In genomic region chr15:66655511-66655910, GRCh38 we compare ENCODE assay signal across 15 cellular contexts. TPM values are rescaled to one million over a fixed set of nuclear protein-coding genes. Genes with fewer than 3 reads are reported as not detected.
A peak's percentile ranks its signal among the peaks of the same experiment; 100 is the strongest.
DNase-seq lines count a peak whose midpoint lies in the region; ATAC-seq, FAIRE-seq and TF ChIP-seq lines count a peak whose summit lies in the region.
"Had no signal": no experiment of that assay in that cellular context is flagged by ENCODE, and none has a peak within 500 bp of the region (broad histone marks: within the 10 kb centered on the region; RNA-seq: fewer than 3 reads in every experiment).

No MANE protein-coding gene starts in this region.

- H3K27ac ChIP-seq in CD4-positive, alpha-beta T cell (ENCODE audit: low read depth, low read length), result no peak overlapping the region
- H3K27ac ChIP-seq in IMR-90 (ENCODE audit: insufficient read depth, low read length), result no peak overlapping the region
- no peak overlapping the region for H3K27ac ChIP-seq in H1 (ENCODE audit: low read depth, low read length)
- H3K27ac ChIP-seq in neural progenitor cell, result no peak overlapping the region
- H3K27ac ChIP-seq: epithelial cell of prostate, Peyer's patch had no signal

- H3K9me3 ChIP-seq in CD4-positive, alpha-beta T cell (ENCODE audit: control insufficient read depth, low read length), result no peaks in the 10 kb centered on the region
- H3K9me3 ChIP-seq in IMR-90 (ENCODE audit: control insufficient read depth, insufficient read depth, low read length), result no peaks in the 10 kb centered on the region
- H3K9me3 ChIP-seq in H1 (ENCODE audit: insufficient read depth in 2 of 2, low read depth in 1 of 2, low read length in 1 of 2), result no peaks in the 10 kb centered on the region
- H3K9me3 ChIP-seq in neural progenitor cell (ENCODE audit: low read depth), result no peaks in the 10 kb centered on the region
- H3K9me3 ChIP-seq: Peyer's patch had no signal

- H2BK15ac ChIP-seq in IMR-90 (ENCODE audit: low read depth, low read length) (no peak overlapping the region), H1 (ENCODE audit: low read length) (peak overlapping the region; percentile 75; the same call in 1 of the 2 replicates)

- H3K79me1 ChIP-seq in IMR-90 (ENCODE audit: low read depth in 1 of 2, low read length in 2 of 2) (no peaks in the 10 kb centered on the region), H1 (ENCODE audit: low read depth, low read length) (no peaks in the 10 kb centered on the region)

- peak overlapping the region; percentile 93; the same call in 1 of the 2 replicates for H2BK12ac ChIP-seq in H1 (ENCODE audit: low read depth, low read length)

- no peak overlapping the region for H2BK5ac ChIP-seq in IMR-90 (ENCODE audit: low read depth, low read length, poor library complexity, severe bottlenecking)
- no peak overlapping the region for H2BK5ac ChIP-seq in H1 (ENCODE audit: low read depth, low read length)

- H2BK20ac ChIP-seq in IMR-90 (ENCODE audit: low read depth, low read length) (no peak overlapping the region), H1 (ENCODE audit: low read length) (0 out of 2 replicates have a peak overlapping the region, but pooled peaks have one; percentile 48)

- POLR2A ChIA-PET in CD4-positive, alpha-beta T cell (lab: Charles Lee), result no interaction called here
- POLR2A ChIA-PET in IMR-90 (lab: Charles Lee; ENCODE audit: unreplicated experiment), result no interaction called here
- POLR2A ChIA-PET in H1 (lab: Charles Lee; ENCODE audit: partially characterized antibody), result interaction anchor here (2.4 kb wide), 1 partner anchor 11 kb away, joined by 8 read pairs; no protein-coding TSS in a partner anchor

- dilution Hi-C loops in IMR-90 (cut with HindIII; ENCODE audit: low sequenced_read_pairs, unreplicated experiment), result no loop called here

- H4K5ac ChIP-seq in IMR-90 (ENCODE audit: low read depth, low read length) (no peak overlapping the region), H1 (ENCODE audit: insufficient read length, low read depth, low read length) (no peak overlapping the region)

- in situ Hi-C loops in IMR-90 (cut with MboI; ENCODE audit: low sequenced_read_pairs), result no loop called here

- no peak overlapping the region for H2AK5ac ChIP-seq in IMR-90 (ENCODE audit: low read depth, low read length)
- H2AK5ac ChIP-seq in H1 (ENCODE audit: low read depth, low read length), result no peak overlapping the region

- H3K4me1 ChIP-seq in IMR-90 (ENCODE audit: control insufficient read depth, insufficient read depth, low read length) (no peaks in the 10 kb centered on the region; the same call in 1 of the 2 replicates), H1 (replicated peaks in 1 of 4; ENCODE audit: control insufficient read depth in 3 of 4, insufficient read depth in 4 of 4, low read length in 3 of 4) (peaks cover 12 to 38% (median 24%) of the 10 kb centered on the region in 4 experiments), neural progenitor cell (peaks cover 40% of the 10 kb centered on the region)

- H3K9ac ChIP-seq in IMR-90 (ENCODE audit: low read depth, low read length) (no peak overlapping the region), H1 (replicated peaks in 1 of 4; ENCODE audit: extremely low read depth in 1 of 4, low read depth in 3 of 4, low read length in 3 of 4) (no peak overlapping the region), neural progenitor cell (no peak overlapping the region)

- H3K27me3 Mint-ChIP-seq in CD4-positive, alpha-beta T cell, result peaks cover 21% of the 10 kb centered on the region
- peaks cover 12% of the 10 kb centered on the region for H3K27me3 Mint-ChIP-seq in neural progenitor cell (ENCODE audit: insufficient read depth, low read depth)
- H3K27me3 Mint-ChIP-seq in HFFc6 (ENCODE audit: insufficient read depth), result peaks cover 9% of the 10 kb centered on the region

- H2AFZ ChIP-seq in IMR-90 (replicated peaks; ENCODE audit: low read length, poor library complexity), result peak overlapping the region; percentile 51
- 0 out of 2 replicates have a peak overlapping the region, but pooled peaks have one; percentile 18 for H2AFZ ChIP-seq in H1 (ENCODE audit: low read length)
- peak overlapping the region; percentile 38 for H2AFZ ChIP-seq in neural progenitor cell (replicated peaks)

- intact Hi-C loops in CD4-positive, alpha-beta T cell (cut with DNase I, micrococcal nuclease), result loop anchor here in 1 of 2 experiments (5.0 kb wide), 1 partner anchor 42 kb away; no protein-coding TSS in a partner anchor
- intact Hi-C loops in IMR-90 (cut with micrococcal nuclease), result no loop called here

- H3K18ac ChIP-seq in IMR-90 (ENCODE audit: low read depth, low read length) (no peak overlapping the region), H1 (ENCODE audit: extremely low read depth, low read length) (peak overlapping the region; percentile 87)

- ATAC-seq in CD4-positive, alpha-beta T cell (ENCODE audit: poor library complexity), result no peak
- no peak for ATAC-seq in IMR-90 (ENCODE audit: low read depth)
- no peak for ATAC-seq in HG02610 (IDR thresholded peaks at IDR 0.05; ENCODE audit: unreplicated experiment)

- TF ChIP-seq POLR2A in IMR-90 (IDR thresholded peaks at IDR 0.05; ENCODE audit: low read depth, low read length) (no peak), H1 (IDR thresholded peaks at IDR 0.05; ENCODE audit: control extremely low read depth in 1 of 2, low read depth in 2 of 2, low read length in 2 of 2) (no peak)

- H3K27me3 ChIP-seq in CD4-positive, alpha-beta T cell (ENCODE audit: control insufficient read depth, insufficient read depth, low read length), result no peaks in the 10 kb centered on the region
- peaks cover 7% of the 10 kb centered on the region; the same call in 1 of the 2 replicates for H3K27me3 ChIP-seq in IMR-90 (ENCODE audit: control insufficient read depth, insufficient read depth, low read length)
- H3K27me3 ChIP-seq in H1 (replicated peaks in 1 of 4; ENCODE audit: control insufficient read depth in 3 of 4, extremely low read depth in 1 of 4, insufficient read depth in 3 of 4, low read length in 3 of 4), result peaks cover 0 to 2% (median 0%) of the 10 kb centered on the region in 4 experiments; a peak in 1 of 7 replicates
- H3K27me3 ChIP-seq in neural progenitor cell, result no peaks in the 10 kb centered on the region
- H3K27me3 ChIP-seq: Peyer's patch had no signal

- H3K4me3 Mint-ChIP-seq in CD4-positive, alpha-beta T cell, result peak overlapping the region; percentile 46
- H3K4me3 Mint-ChIP-seq in neural progenitor cell (no peak overlapping the region), HFFc6 (no peak overlapping the region)
- H3K4me3 Mint-ChIP-seq: memory B cell had no signal

- TF ChIP-seq EP300 in H1 (IDR thresholded peaks at IDR 0.05; ENCODE audit: borderline replicate concordance in 1 of 2, low read depth in 2 of 2, low read length in 2 of 2), result no peak

- H3K14ac ChIP-seq in IMR-90 (replicated peaks; ENCODE audit: low read depth, low read length), result no peak overlapping the region
- H3K14ac ChIP-seq in H1 (ENCODE audit: insufficient read length), result no peak overlapping the region

- 88% methylated on average over 5 of the region's 14 CpGs; no CpG with 5 or more reads in 1 of the 2 experiments for whole genome bisulfite sequencing in IMR-90 (ENCODE audit: extremely low coverage in 2 of 2, insufficient read length in 1 of 2), 2 experiments
- WGBS in H1 (ENCODE audit: extremely low coverage in 1 of 2, insufficient coverage in 1 of 2, insufficient read length in 1 of 2, insufficient replicate concordance in 2 of 2, low coverage in 1 of 2, low lambda C conversion rate in 2 of 2, missing lambda C conversion rate in 1 of 2), 2 experiments, result 76% methylated on average over 14 of the region's 14 CpGs; no CpG with 5 or more reads in 1 of the 2 experiments

- H4K91ac ChIP-seq in IMR-90 (ENCODE audit: insufficient read depth, low read depth, low read length), result no peak overlapping the region
- H4K91ac ChIP-seq in H1 (replicated peaks; ENCODE audit: insufficient read length, low read length), result peak overlapping the region; percentile 8

- CTCF ChIA-PET in CD4-positive, alpha-beta T cell (lab: Charles Lee), result no interaction called here
- CTCF ChIA-PET in IMR-90 (lab: Yijun Ruan, JAX) (no interaction called here), H1 (lab: Charles Lee; ENCODE audit: partially characterized antibody) (interaction anchor here (0.9 to 1.6 kb wide), 5 partner anchors 23 to 47 kb away, joined by 3 to 6 read pairs (median 3); partner anchors contain the start of gene SMAD6)

- H3K4ac ChIP-seq in IMR-90 (ENCODE audit: low read depth, low read length), result no peak overlapping the region
- H3K4ac ChIP-seq in H1 (replicated peaks; ENCODE audit: insufficient read length, low read depth, low read length), result no peak overlapping the region

- peaks cover 4% of the 10 kb centered on the region; the same call in 1 of the 2 replicates for H3K9me1 ChIP-seq in IMR-90 (ENCODE audit: insufficient read depth, low read length)

- H2AK9ac ChIP-seq in IMR-90 (replicated peaks; ENCODE audit: low read depth, low read length, poor library complexity), result no peak overlapping the region

- peaks cover 12% of the 10 kb centered on the region for H3F3A ChIP-seq in neural progenitor cell (ENCODE audit: low read depth)

- H3K27ac Mint-ChIP-seq in CD4-positive, alpha-beta T cell, result no peak overlapping the region
- H3K27ac Mint-ChIP-seq in neural progenitor cell, result peak overlapping the region; percentile 85
- no peak overlapping the region for H3K27ac Mint-ChIP-seq in HFFc6
- H3K27ac Mint-ChIP-seq: memory B cell had no signal

- no peak overlapping the region for H3K56ac ChIP-seq in IMR-90 (ENCODE audit: extremely low read depth, insufficient read depth, low read length)
- no peak overlapping the region for H3K56ac ChIP-seq in H1 (replicated peaks; ENCODE audit: insufficient read length, low read depth, low read length)

- TF ChIP-seq RAD21 in IMR-90 (IDR thresholded peaks at IDR 0.05; ENCODE audit: low read length) (no peak), H1 (IDR thresholded peaks at IDR 0.05 in 1 of 2, conservative IDR thresholded peaks at IDR 0.05 in 1 of 2; ENCODE audit: low read depth in 2 of 2, low read length in 2 of 2) (no peak)

- DNase-seq in CD4-positive, alpha-beta T cell, result no peak
- DNase-seq in IMR-90 (no peak), H1 (ENCODE audit: low read depth in 1 of 2, low spot score in 2 of 2) (no peak), neural progenitor cell (ENCODE audit: low spot score) (no peak), SKM-1 (lab: John Stamatoyannopoulos, UW; ENCODE audit: unreplicated experiment) (no peak), HFFc6 (no peak), inferior parietal cortex (ENCODE audit: extremely low spot score) (no peak)
- DNase-seq: hypothalamus, NCI-H226, Peyer's patch, retina had no signal

- no peak for FAIRE-seq in H1 (lab: Jason Lieb, UNC)
- FAIRE-seq: bronchial epithelial cell had no signal

- no peaks in the 10 kb centered on the region for H4K20me1 ChIP-seq in IMR-90 (ENCODE audit: insufficient read depth, low read length)
- H4K20me1 ChIP-seq in H1 (replicated peaks in 1 of 2; ENCODE audit: control insufficient read depth in 1 of 2, insufficient read depth in 2 of 2, low read length in 2 of 2), result no peaks in the 10 kb centered on the region
- H4K20me1 ChIP-seq in neural progenitor cell (ENCODE audit: low read depth), result no peaks in the 10 kb centered on the region

- H3K4me3 ChIP-seq in IMR-90 (ENCODE audit: insufficient read depth, low read depth, low read length) (no peak overlapping the region), H1 (ENCODE audit: extremely low read depth in 1 of 4, insufficient read depth in 2 of 4, low read depth in 3 of 4, low read length in 4 of 4) (peak overlapping the region in 1 of 4 experiments; percentile 10; a peak in 1 of 8 replicates), neural progenitor cell (no peak overlapping the region)

- no peak overlapping the region for H2BK120ac ChIP-seq in IMR-90 (ENCODE audit: low read depth, low read length)
- H2BK120ac ChIP-seq in H1 (replicated peaks; ENCODE audit: low read depth, low read length), result peak overlapping the region; percentile 67

- BruUV-seq in IMR-90 (replicated peaks; lab: Mats Ljungman, UMichigan), result no TSS peak

- no peaks in the 10 kb centered on the region for H3K36me3 Mint-ChIP-seq in CD4-positive, alpha-beta T cell (ENCODE audit: low read depth)
- H3K36me3 Mint-ChIP-seq in neural progenitor cell (no peaks in the 10 kb centered on the region), HFFc6 (ENCODE audit: low read depth) (no peaks in the 10 kb centered on the region)
- H3K36me3 Mint-ChIP-seq: memory B cell had no signal

- H3K4me1 Mint-ChIP-seq in CD4-positive, alpha-beta T cell (ENCODE audit: low read depth), result peaks cover 7% of the 10 kb centered on the region
- H3K4me1 Mint-ChIP-seq in neural progenitor cell (peaks cover 55% of the 10 kb centered on the region), HFFc6 (ENCODE audit: low read depth) (peaks cover 19% of the 10 kb centered on the region)
- H3K4me1 Mint-ChIP-seq: memory B cell had no signal

- no peak overlapping the region for H3K4me2 ChIP-seq in IMR-90 (ENCODE audit: low read depth, low read length)
- peak overlapping the region; percentile 10 to 43; a peak in 1 of 4 replicates for H3K4me2 ChIP-seq in H1 (ENCODE audit: insufficient read depth in 1 of 2, low read depth in 2 of 2, low read length in 2 of 2)
- peak overlapping the region; percentile 70 for H3K4me2 ChIP-seq in neural progenitor cell

- H3K23ac ChIP-seq in IMR-90 (ENCODE audit: low read depth, low read length), result no peak overlapping the region
- no peak overlapping the region for H3K23ac ChIP-seq in H1 (ENCODE audit: insufficient read length)

- H3K36me3 ChIP-seq in IMR-90 (ENCODE audit: control insufficient read depth, insufficient read depth, low read length) (no peaks in the 10 kb centered on the region), H1 (ENCODE audit: control insufficient read depth in 2 of 4, insufficient read depth in 4 of 4, low read length in 3 of 4) (no peaks in the 10 kb centered on the region), neural progenitor cell (no peaks in the 10 kb centered on the region)
- H3K36me3 ChIP-seq: Peyer's patch had no signal

- no peaks in the 10 kb centered on the region for H3K9me3 Mint-ChIP-seq in CD4-positive, alpha-beta T cell
- H3K9me3 Mint-ChIP-seq in neural progenitor cell (no peaks in the 10 kb centered on the region), HFFc6 (no peaks in the 10 kb centered on the region)
- H3K9me3 Mint-ChIP-seq: memory B cell had no signal

- H4K8ac ChIP-seq in IMR-90 (ENCODE audit: low read depth in 2 of 2, low read length in 2 of 2) (no peak overlapping the region), H1 (ENCODE audit: extremely low read depth, insufficient read depth, low read length) (no peak overlapping the region)

- TF ChIP-seq CTCF in CD4-positive, alpha-beta T cell (IDR thresholded peaks at IDR 0.05), result no peak
- TF ChIP-seq CTCF in IMR-90 (conservative IDR thresholded peaks at IDR 0.05; ENCODE audit: low read depth, low read length) (no peak), H1 (IDR thresholded peaks at IDR 0.05; ENCODE audit: control extremely low read depth in 1 of 3, insufficient read depth in 1 of 3, low read depth in 1 of 3, low read length in 3 of 3) (no peak), neural progenitor cell (IDR thresholded peaks at IDR 0.05) (no peak), HFFc6 (IDR thresholded peaks at IDR 0.05) (no peak)

- peaks cover 8% of the 10 kb centered on the region; the same call in 1 of the 2 replicates for H3K23me2 ChIP-seq in H1 (ENCODE audit: low read depth, low read length)

- no peaks in the 10 kb centered on the region for H3K79me2 ChIP-seq in H1 (ENCODE audit: control insufficient read depth in 1 of 2, insufficient read depth in 2 of 2, low read length in 2 of 2)
- no peaks in the 10 kb centered on the region for H3K79me2 ChIP-seq in neural progenitor cell (ENCODE audit: low read depth)

RNA-seq across cellular contexts. Expression of gene SMAD6, which starts 46.5 kb away (rescaled TPM):
- under 1 TPM; 0.59 to 0.69 TPM for total RNA-seq in CD4-positive, alpha-beta T cell
- total RNA-seq in IMR-90 (2012; rRNA removed), result 3.6 and 4.8 TPM in 2 replicates
- 8.5 and 13.6 TPM in 2 replicates for polyA plus RNA-seq in IMR-90 (2012; rRNA removed)
- 4.7 and 9.3 TPM in 2 replicates for polyA plus RNA-seq in IMR-90 (2012; cell fraction: cytosol; rRNA removed)
- 17.3 and 42.6 TPM in 2 replicates for polyA plus RNA-seq in IMR-90 (2012; cell fraction: nucleus; rRNA removed; ENCODE audit: low replicate concordance)
- total RNA-seq in H1 (2021; fragmentation: NEBNext Ultra II Directional; extraction: Animal tissue kit (Norgen Biotek cat#: 25700)), result 7.0 and 7.6 TPM in 2 replicates
- polyA plus RNA-seq in H1 (2011; rRNA removed), result 1.8 and 3.4 TPM in 2 replicates
- polyA plus RNA-seq in H1 (2011; cell fraction: cytosol; rRNA removed), result 2.6 TPM
- polyA plus RNA-seq in H1 (2011; cell fraction: nucleus; rRNA removed), result 11.4 TPM
- polyA plus RNA-seq in H1 (2012, experiment 1 of 2), result 2.9 to 3.9 TPM (median 3.1 TPM) in 4 replicates
- 2.1 TPM for polyA plus RNA-seq in H1 (2012, experiment 2 of 2)
- 1.9 TPM for polyA plus RNA-seq in H1 (2013, experiment 1 of 2)
- polyA plus RNA-seq in H1 (2013, experiment 2 of 2), result 2.1 TPM
- 3.9 and 6.1 TPM in 2 replicates for polyA minus RNA-seq in H1 (2011; rRNA and poly(A)+ RNA removed)
- polyA minus RNA-seq in H1 (2011; cell fraction: cytosol; rRNA and poly(A)+ RNA removed), result 6.3 TPM
- polyA minus RNA-seq in H1 (2011; cell fraction: nucleus; rRNA and poly(A)+ RNA removed), result 12.2 TPM
- total RNA-seq in neural progenitor cell (ENCODE audit: low replicate concordance), result 3.4 and 9.4 TPM in 2 replicates
- 10 to 100 TPM; 10.2 to 18.1 (median 16.4) TPM for total RNA-seq in HFFc6 (2021; fragmentation: NEBNext Ultra II Directional; extraction: Animal tissue kit (Norgen Biotek cat#: 25700))
